In the genomic region with DNA sequence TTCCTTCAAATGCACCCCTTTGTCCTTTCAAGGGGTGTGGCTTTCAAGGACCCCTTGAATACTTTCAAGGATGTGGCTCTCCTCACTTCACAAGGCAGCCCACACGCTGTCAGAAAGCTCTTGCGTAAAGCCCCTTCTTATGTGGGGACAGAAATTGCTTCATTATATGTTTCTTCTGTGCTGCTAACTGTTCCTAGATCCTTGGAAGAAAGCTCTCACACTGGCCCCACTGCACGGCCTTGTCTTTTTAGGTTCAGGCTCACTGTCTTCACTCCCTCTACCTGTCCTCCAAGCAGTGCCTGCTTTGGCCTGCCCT, we compare ENCODE assay signal across 26 cellular contexts.
A peak's percentile ranks its signal among the peaks of the same experiment; 100 is the strongest.
DNase-seq lines count a peak whose midpoint lies in the region; ATAC-seq, FAIRE-seq and TF ChIP-seq lines count a peak whose summit lies in the region.
"Had no signal": no experiment of that assay in that cellular context is flagged by ENCODE, and none has a peak within 500 bp of the region (broad histone marks: within the 10 kb centered on the region; RNA-seq: fewer than 3 reads in every experiment).

No MANE protein-coding gene starts in this region.

- in situ Hi-C loops in Panc1 (cut with HindIII; ENCODE audit: low pct_unique_long_range_greater_than_20kb, low sequenced_read_pairs) = no loop called here
- in situ Hi-C loops in HAP-1 (cut with MboI; ENCODE audit: low sequenced_read_pairs) = no loop called here

- peaks cover 2% of the 10 kb centered on the region for H3K27me3 Mint-ChIP-seq in Calu3 (ENCODE audit: unreplicated experiment)
- H3K27me3 Mint-ChIP-seq: activated T-cell treated with anti-CD3 and anti-CD28 coated beads, Interleukin-2, amount 50 U/mL, for 24 hours; brain; naive B cell; stimulated activated memory B cell treated with anti-CD40 and anti-IgM and Interleukin-4, amounts not matched to agents 10 μg/mL and 1 μg/mL and 100 μg/mL, for 72 hours; T-cell had no signal

- H3K4me1 ChIP-seq in A549 (peaks cover 19% of the 10 kb centered on the region), Panc1 (ENCODE audit: control insufficient read depth, insufficient read depth, low read length) (peaks cover 64% of the 10 kb centered on the region), lower lobe of right lung (peaks cover 10% of the 10 kb centered on the region), HAP-1 (no peaks in the 10 kb centered on the region)
- H3K4me1 ChIP-seq: heart left ventricle, SJCRH30, spleen had no signal

- CTCF ChIA-PET in A549 (lab: Yijun Ruan, JAX) = interaction anchor here (0.5 to 1.9 kb wide), 4 partner anchors 14 to 220 kb away, joined by 3 to 6 read pairs (median 3); no protein-coding TSS in a partner anchor
- CTCF ChIA-PET in Calu3 (lab: Charles Lee) = no interaction called here
- CTCF ChIA-PET in Panc1 (lab: Charles Lee) = interaction anchor here (0.5 to 2.0 kb wide), 2 partner anchors 23 to 55 kb away, joined by 3 to 7 read pairs; no protein-coding TSS in a partner anchor

- no peak for TF ChIP-seq EP300 in A549 (IDR thresholded peaks at IDR 0.05)

- ATAC-seq in A549 (peak; percentile 19 to 28; a peak in 4 of 6 replicates), Panc1 (peak; percentile 5; the same call in 1 of the 2 replicates), lower lobe of right lung (peak; percentile 33 to 55), GM18505 (IDR thresholded peaks at IDR 0.05; ENCODE audit: unreplicated experiment) (no peak)
- ATAC-seq: heart left ventricle; stimulated activated memory B cell treated with anti-CD40 and anti-IgM and Interleukin-4, amounts not matched to agents 10 μg/mL and 1 μg/mL and 100 μg/mL, for 72 hours; T-cell had no signal

- FAIRE-seq in A549 (lab: Jason Lieb, UNC) = no peak
- FAIRE-seq: G401.6, H54 had no signal

- intact Hi-C loops in Calu3 (cut with micrococcal nuclease; ENCODE audit: unreplicated experiment) (no loop called here), Panc1 (cut with micrococcal nuclease; ENCODE audit: unreplicated experiment) (no loop called here), lower lobe of right lung (cut with DNase I) (no loop called here)

- DNase-seq in A549 (ENCODE audit: low read depth in 1 of 2, low spot score in 1 of 2) (no peak), Calu3 (no peak), Panc1 (ENCODE audit: low read depth, low spot score) (no peak), lower lobe of right lung (no peak), germinal center (ENCODE audit: low spot score) (no peak), HAP-1 (ENCODE audit: low spot score in 2 of 2) (no peak)
- DNase-seq: activated CD4-positive, alpha-beta T cell treated with anti-CD3 and anti-CD28 coated beads for 4 hours; activated gamma-delta T cell treated with Interleukin-2 at 50 U/mL for 16 hours; activated T-cell treated with anti-CD3 and anti-CD28 coated beads, Interleukin-2, amount 50 U/mL, for 24 hours; DMS 273 treated with DMSO at 0.1 percent for 48 hours; effector CD4-positive, alpha-beta T cell; heart left ventricle; naive B cell; NCI-H2081; NCI-H446 treated with DMSO at 0.1 percent for 48 hours; ovary; SJCRH30; spleen; stimulated activated CD4-positive, alpha-beta T cell treated with anti-CD3 and anti-CD28 coated beads, Interleukin-4, amount 100 ng/mL, for 1 hour had no signal

- no peak overlapping the region for H3K4me2 ChIP-seq in A549

- no peaks in the 10 kb centered on the region for H3K36me3 ChIP-seq in Panc1 (ENCODE audit: control insufficient read depth, insufficient read depth, low read length)
- no peaks in the 10 kb centered on the region for H3K36me3 ChIP-seq in lower lobe of right lung
- no peaks in the 10 kb centered on the region for H3K36me3 ChIP-seq in HAP-1 (replicated peaks)
- H3K36me3 ChIP-seq: heart left ventricle, ovary, SJCRH30, spleen had no signal

- H3K4me1 Mint-ChIP-seq in Calu3 (ENCODE audit: low read depth, unreplicated experiment) = peaks cover 14% of the 10 kb centered on the region
- H3K4me1 Mint-ChIP-seq: T-cell had no signal

- POLR2A ChIA-PET in A549 (lab: Yijun Ruan, JAX) = no interaction called here
- POLR2A ChIA-PET in Panc1 (lab: Charles Lee) = interaction anchor here (0.6 to 1.7 kb wide), 3 partner anchors 46 to 206 kb away, joined by 3 to 5 read pairs (median 3); no protein-coding TSS in a partner anchor

- TF ChIP-seq CTCF in A549 (IDR thresholded peaks at IDR 0.05) (no peak), Calu3 (IDR thresholded peaks at IDR 0.05; ENCODE audit: unreplicated experiment) (no peak), Panc1 (IDR thresholded peaks at IDR 0.05) (no peak), lower lobe of right lung (IDR thresholded peaks at IDR 0.05) (no peak)

- TF ChIP-seq POLR2A in A549 (IDR thresholded peaks at IDR 0.05; ENCODE audit: low read length) (no peak), GM18505 (IDR thresholded peaks at IDR 0.05; ENCODE audit: borderline replicate concordance, extremely low read depth, insufficient read depth, insufficient read length) (no peak)

- no peak for TF ChIP-seq RAD21 in A549 (conservative IDR thresholded peaks at IDR 0.05 in 1 of 2, IDR thresholded peaks at IDR 0.05 in 1 of 2)

- no peaks in the 10 kb centered on the region for H3K9me3 ChIP-seq in A549
- H3K9me3 ChIP-seq in Panc1 (ENCODE audit: control insufficient read depth, insufficient read depth, low read depth, low read length) = no peaks in the 10 kb centered on the region; the same call in 1 of the 2 replicates
- no peaks in the 10 kb centered on the region for H3K9me3 ChIP-seq in lower lobe of right lung
- no peaks in the 10 kb centered on the region for H3K9me3 ChIP-seq in HAP-1
- H3K9me3 ChIP-seq: heart left ventricle, ovary, SJCRH30, spleen had no signal

- WGBS in A549 (ENCODE audit: missing lambda C conversion rate) = 81% methylated on average over 3 of the region's 3 CpGs

- no peak overlapping the region for H3K4me3 Mint-ChIP-seq in Calu3 (ENCODE audit: low read depth, unreplicated experiment)
- H3K4me3 Mint-ChIP-seq: activated T-cell treated with anti-CD3 and anti-CD28 coated beads, Interleukin-2, amount 50 U/mL, for 24 hours; brain; naive B cell; stimulated activated memory B cell treated with anti-CD40 and anti-IgM and Interleukin-4, amounts not matched to agents 10 μg/mL and 1 μg/mL and 100 μg/mL, for 72 hours; T-cell had no signal

- H3K4me3 ChIP-seq in A549 = no peak overlapping the region
- H3K4me3 ChIP-seq in Panc1 (ENCODE audit: low read depth in 2 of 2, low read length in 2 of 2) = no peak overlapping the region
- no peak overlapping the region for H3K4me3 ChIP-seq in lower lobe of right lung
- H3K4me3 ChIP-seq in HAP-1 = no peak overlapping the region
- H3K4me3 ChIP-seq: heart left ventricle, ovary, PC-9, SJCRH30, spleen had no signal

- H3K27ac ChIP-seq in A549 (0 out of 6 replicates have a peak overlapping the region, but pooled peaks of 1 of the 2 experiments have one; percentile 9), Panc1 (ENCODE audit: low read length) (peak overlapping the region; percentile 96), lower lobe of right lung (peak overlapping the region; percentile 60)
- H3K27ac ChIP-seq: heart left ventricle, ovary, SJCRH30, spleen had no signal

- no peaks in the 10 kb centered on the region for H3K9me3 Mint-ChIP-seq in Calu3 (ENCODE audit: low read depth, unreplicated experiment)
- H3K9me3 Mint-ChIP-seq: activated T-cell treated with anti-CD3 and anti-CD28 coated beads, Interleukin-2, amount 50 U/mL, for 24 hours; brain; naive B cell; stimulated activated memory B cell treated with anti-CD40 and anti-IgM and Interleukin-4, amounts not matched to agents 10 μg/mL and 1 μg/mL and 100 μg/mL, for 72 hours; T-cell had no signal

- BruUV-seq in Calu3 (replicated peaks; lab: Mats Ljungman, UMichigan) = no TSS peak
- no TSS peak for BruUV-seq in Panc1 (replicated peaks; lab: Mats Ljungman, UMichigan)

- peak overlapping the region; percentile 8 for H3K27ac Mint-ChIP-seq in Calu3 (ENCODE audit: unreplicated experiment)
- H3K27ac Mint-ChIP-seq: activated T-cell treated with anti-CD3 and anti-CD28 coated beads, Interleukin-2, amount 50 U/mL, for 24 hours; stimulated activated memory B cell treated with anti-CD40 and anti-IgM and Interleukin-4, amounts not matched to agents 10 μg/mL and 1 μg/mL and 100 μg/mL, for 72 hours; T-cell had no signal

- H3K36me3 Mint-ChIP-seq in Calu3 (ENCODE audit: insufficient read depth, unreplicated experiment) = no peaks in the 10 kb centered on the region
- H3K36me3 Mint-ChIP-seq: naive B cell, T-cell had no signal

- H3K27me3 ChIP-seq in Panc1 (ENCODE audit: control insufficient read depth, insufficient read depth, low read length) = no peaks in the 10 kb centered on the region
- H3K27me3 ChIP-seq in lower lobe of right lung (ENCODE audit: low read depth) = no peaks in the 10 kb centered on the region
- no peaks in the 10 kb centered on the region for H3K27me3 ChIP-seq in HAP-1 (ENCODE audit: low read depth)
- H3K27me3 ChIP-seq: ovary, SJCRH30, spleen had no signal

TF ChIP-seq in A549, 52 proteins besides CTCF, POLR2A, EP300 and RAD21 (continues in another document):
- TF ChIP-seq, protein P1, sequence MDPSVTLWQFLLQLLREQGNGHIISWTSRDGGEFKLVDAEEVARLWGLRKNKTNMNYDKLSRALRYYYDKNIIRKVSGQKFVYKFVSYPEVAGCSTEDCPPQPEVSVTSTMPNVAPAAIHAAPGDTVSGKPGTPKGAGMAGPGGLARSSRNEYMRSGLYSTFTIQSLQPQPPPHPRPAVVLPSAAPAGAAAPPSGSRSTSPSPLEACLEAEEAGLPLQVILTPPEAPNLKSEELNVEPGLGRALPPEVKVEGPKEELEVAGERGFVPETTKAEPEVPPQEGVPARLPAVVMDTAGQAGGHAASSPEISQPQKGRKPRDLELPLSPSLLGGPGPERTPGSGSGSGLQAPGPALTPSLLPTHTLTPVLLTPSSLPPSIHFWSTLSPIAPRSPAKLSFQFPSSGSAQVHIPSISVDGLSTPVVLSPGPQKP (IDR thresholded peaks at IDR 0.05; ENCODE audit: low read depth, low read length) = no peak
- TF ChIP-seq HDAC2 (IDR thresholded peaks at IDR 0.05) = no peak
- no peak for TF ChIP-seq HOXB5 (CRISPR knock-in tag; IDR thresholded peaks at IDR 0.05)
- no peak for TF ChIP-seq RARB (CRISPR knock-in tag; IDR thresholded peaks at IDR 0.05)
- TF ChIP-seq CBX2 (IDR thresholded peaks at IDR 0.05; ENCODE audit: borderline replicate concordance, low read depth) = no peak
- TF ChIP-seq, protein P2, sequence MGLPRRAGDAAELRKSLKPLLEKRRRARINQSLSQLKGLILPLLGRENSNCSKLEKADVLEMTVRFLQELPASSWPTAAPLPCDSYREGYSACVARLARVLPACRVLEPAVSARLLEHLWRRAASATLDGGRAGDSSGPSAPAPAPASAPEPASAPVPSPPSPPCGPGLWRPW (IDR thresholded peaks at IDR 0.05) = no peak
- no peak for TF ChIP-seq HOXA7 (CRISPR knock-in tag; IDR thresholded peaks at IDR 0.05)
- TF ChIP-seq BHLHE40 (IDR thresholded peaks at IDR 0.05; ENCODE audit: low read depth, low read length) = no peak
- TF ChIP-seq KDM5A (IDR thresholded peaks at IDR 0.05) = no peak
- TF ChIP-seq MYC (IDR thresholded peaks at IDR 0.05; ENCODE audit: borderline replicate concordance, low read length) = no peak
- TF ChIP-seq, protein P3, sequence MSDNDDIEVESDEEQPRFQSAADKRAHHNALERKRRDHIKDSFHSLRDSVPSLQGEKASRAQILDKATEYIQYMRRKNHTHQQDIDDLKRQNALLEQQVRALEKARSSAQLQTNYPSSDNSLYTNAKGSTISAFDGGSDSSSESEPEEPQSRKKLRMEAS (IDR thresholded peaks at IDR 0.05) = no peak
- no peak for TF ChIP-seq HOXB13 (CRISPR knock-in tag; IDR thresholded peaks at IDR 0.05; ENCODE audit: low read depth)
